Comparison of ENCODE assay signal across 8 cellular contexts in genomic region chr3:47513125-47513929, GRCh38. TPM values are rescaled to one million over a fixed set of nuclear protein-coding genes. Genes with fewer than 3 reads are reported as not detected.
DNase-seq lines count a peak whose midpoint lies in the region; ATAC-seq, FAIRE-seq and TF ChIP-seq lines count a peak whose summit lies in the region.

A gene with protein sequence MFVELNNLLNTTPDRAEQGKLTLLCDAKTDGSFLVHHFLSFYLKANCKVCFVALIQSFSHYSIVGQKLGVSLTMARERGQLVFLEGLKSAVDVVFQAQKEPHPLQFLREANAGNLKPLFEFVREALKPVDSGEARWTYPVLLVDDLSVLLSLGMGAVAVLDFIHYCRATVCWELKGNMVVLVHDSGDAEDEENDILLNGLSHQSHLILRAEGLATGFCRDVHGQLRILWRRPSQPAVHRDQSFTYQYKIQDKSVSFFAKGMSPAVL (minus strand): TSS chr3:47513712. CDS start chr3:47513590, 122 bp downstream.

- CTCF ChIA-PET in activated CD4-positive, alpha-beta T cell treated with anti-CD3 and anti-CD28 coated beads for 36 hours (lab: Charles Lee) = interaction anchor here (0.6 to 1.1 kb wide), 4 partner anchors 9 to 312 kb away, joined by 3 read pairs; no protein-coding TSS in a partner anchor

- ATAC-seq in HG03457 (IDR thresholded peaks at IDR 0.05; ENCODE audit: unreplicated experiment) = peak; percentile 84
- ATAC-seq in activated CD4-positive, alpha-beta T cell treated with anti-CD3 and anti-CD28 coated beads for 36 hours = peak; percentile 97

- intact Hi-C loops in activated CD4-positive, alpha-beta T cell treated with anti-CD3 and anti-CD28 coated beads for 36 hours (cut with DNase I, micrococcal nuclease) = loop anchor here (1.0 to 5.0 kb wide), 16 partner anchors 38 to 1404 kb away; partner anchors contain the start of genes DHX30 (in 2 of the 2), SCAP (in 2 of the 2), ARIH2 (in 1 of the 2) and CDC25A (in 1 of the 2)

- H3K27me3 ChIP-seq in BLaER1 = no peaks in the 10 kb centered on the region

- peak; percentile 91 for DNase-seq in GM19239 (ENCODE audit: insufficient read length, low spot score)
- DNase-seq in NCI-H524 (lab: John Stamatoyannopoulos, UW) = peak; percentile 96
- peak; percentile 99 for DNase-seq in activated CD4-positive, alpha-beta T cell treated with anti-CD3 and anti-CD28 coated beads for 36 hours
- DNase-seq in choroid plexus epithelial cell (ENCODE audit: low read depth) = peak; percentile 98
- DNase-seq in kidney glomerular epithelial cell (lab: John Stamatoyannopoulos, UW) = peak; percentile 91
- DNase-seq in stimulated activated CD4-positive, alpha-beta T cell treated with anti-CD3 and anti-CD28 coated beads, Interleukin-1b, Interleukin-23, amount 100 ng/mL, for 1 hour (ENCODE audit: low read depth in 2 of 2) = peak; percentile 87 to 94

- peak within 1 kb of the TSS; percentile 91 for H3K4me3 Mint-ChIP-seq in activated CD4-positive, alpha-beta T cell treated with anti-CD3 and anti-CD28 coated beads for 36 hours

- peaks cover 15% of the 10 kb centered on the region for H3K4me1 ChIP-seq in BLaER1

- peak within 1 kb of the TSS; percentile 81 for H3K4me3 ChIP-seq in BLaER1
- peak within 1 kb of the TSS; percentile 66 for H3K4me3 ChIP-seq in choroid plexus epithelial cell (ENCODE audit: low read depth, low read length)

- no peaks in the 10 kb centered on the region for H3K9me3 ChIP-seq in BLaER1

- TF ChIP-seq CTCF in choroid plexus epithelial cell (conservative IDR thresholded peaks at IDR 0.05; ENCODE audit: low read depth, low read length) = peak; percentile 64

- peak; percentile 96 for FAIRE-seq in GM19239 (lab: Jason Lieb, UNC)

- H3K36me3 Mint-ChIP-seq in activated CD4-positive, alpha-beta T cell treated with anti-CD3 and anti-CD28 coated beads for 36 hours (ENCODE audit: low read depth) = peaks cover 14% of the 10 kb centered on the region

- no peaks in the 10 kb centered on the region for H4K20me1 ChIP-seq in BLaER1

- H3K36me3 ChIP-seq in BLaER1 = peaks cover 32% of the 10 kb centered on the region

- POLR2A ChIA-PET in activated CD4-positive, alpha-beta T cell treated with anti-CD3 and anti-CD28 coated beads for 36 hours (lab: Charles Lee) = no interaction called here

- peak within 1 kb of the TSS; percentile 93 for H3K9ac ChIP-seq in BLaER1

- H3K4me2 ChIP-seq in BLaER1 = peak within 1 kb of the TSS; percentile 87

- H3K27me3 Mint-ChIP-seq in activated CD4-positive, alpha-beta T cell treated with anti-CD3 and anti-CD28 coated beads for 36 hours = no peaks in the 10 kb centered on the region

- no peaks in the 10 kb centered on the region for H3K9me3 Mint-ChIP-seq in activated CD4-positive, alpha-beta T cell treated with anti-CD3 and anti-CD28 coated beads for 36 hours (ENCODE audit: low read depth)

- peak within 1 kb of the TSS; percentile 96 for H3K27ac Mint-ChIP-seq in activated CD4-positive, alpha-beta T cell treated with anti-CD3 and anti-CD28 coated beads for 36 hours

- H3K4me1 Mint-ChIP-seq in activated CD4-positive, alpha-beta T cell treated with anti-CD3 and anti-CD28 coated beads for 36 hours = peaks cover 20% of the 10 kb centered on the region

- H3K27ac ChIP-seq in BLaER1 = peak within 1 kb of the TSS; percentile 93

RNA-seq across cellular contexts. Expression of the gene that starts here (rescaled TPM):
- 10 to 100 TPM; 27.8 to 40.3 TPM for total RNA-seq in activated CD4-positive, alpha-beta T cell treated with anti-CD3 and anti-CD28 coated beads for 36 hours

Comparison
In these comparisons a context has a peak if more than half of its experiments do, and no peak if none do; other contexts are left out.
1. Peak in every context shown above with its lines: DNase-seq, ATAC-seq, H3K4me3 ChIP-seq and H3K27ac ChIP-seq.